ENCODE assay signal across 17 cellular contexts in genomic region chr2:196435189-196435588, GRCh38.
"Had no signal": no experiment of that assay in that cellular context is flagged by ENCODE, and none has a peak within 500 bp of the region (broad histone marks: within the 10 kb centered on the region; RNA-seq: fewer than 3 reads in every experiment).

No MANE protein-coding gene starts in this region.

- H3K9me3 Mint-ChIP-seq: activated naive CD4-positive, alpha-beta T cell treated with anti-CD3 and anti-CD28 coated beads for 36 hours; activated naive CD8-positive, alpha-beta T cell treated with anti-CD3 and anti-CD28 coated beads, Interleukin-2, amount 50 U/mL, for 24 hours; activated T-helper 17 cell treated with anti-CD3 and anti-CD28 coated beads, Interleukin-2, amount 50 U/mL, for 72 hours; naive thymus-derived CD4-positive, alpha-beta T cell; T-cell had no signal

- H3K27ac Mint-ChIP-seq: activated naive CD4-positive, alpha-beta T cell treated with anti-CD3 and anti-CD28 coated beads for 36 hours; activated naive CD8-positive, alpha-beta T cell treated with anti-CD3 and anti-CD28 coated beads, Interleukin-2, amount 50 U/mL, for 24 hours; activated T-helper 17 cell treated with anti-CD3 and anti-CD28 coated beads, Interleukin-2, amount 50 U/mL, for 72 hours; naive thymus-derived CD4-positive, alpha-beta T cell; T-cell had no signal

- DNase-seq: activated CD4-positive, CD25-positive, alpha-beta regulatory T cell treated with anti-CD3 and anti-CD28 coated beads, Interleukin-2, amount 50 U/mL, for 72 hours; activated naive CD4-positive, alpha-beta T cell treated with anti-CD3 and anti-CD28 coated beads for 36 hours; activated naive CD8-positive, alpha-beta T cell treated with anti-CD3 and anti-CD28 coated beads, Interleukin-2, amount 50 U/mL, for 24 hours; kidney; left lung; mucosa of descending colon; naive thymus-derived CD4-positive, alpha-beta T cell; ovary; stimulated activated CD4-positive, alpha-beta T cell treated with anti-CD3 and anti-CD28 coated beads, Interleukin-1b, Interleukin-23, amount 100 ng/mL, for 48 hours; T-cell; T-helper 9 cell; thyroid gland; uterus had no signal

- H3K4me3 Mint-ChIP-seq: activated naive CD4-positive, alpha-beta T cell treated with anti-CD3 and anti-CD28 coated beads for 36 hours; activated naive CD8-positive, alpha-beta T cell treated with anti-CD3 and anti-CD28 coated beads, Interleukin-2, amount 50 U/mL, for 24 hours; activated T-helper 17 cell treated with anti-CD3 and anti-CD28 coated beads, Interleukin-2, amount 50 U/mL, for 72 hours; naive thymus-derived CD4-positive, alpha-beta T cell; T-cell had no signal

- H3K4me1 Mint-ChIP-seq: activated naive CD8-positive, alpha-beta T cell treated with anti-CD3 and anti-CD28 coated beads, Interleukin-2, amount 50 U/mL, for 24 hours; activated T-helper 17 cell treated with anti-CD3 and anti-CD28 coated beads, Interleukin-2, amount 50 U/mL, for 72 hours; naive thymus-derived CD4-positive, alpha-beta T cell; T-cell had no signal

- ATAC-seq: activated naive CD8-positive, alpha-beta T cell treated with anti-CD3 and anti-CD28 coated beads, Interleukin-2, amount 50 U/mL, for 24 hours; activated T-helper 17 cell treated with anti-CD3 and anti-CD28 coated beads, Interleukin-2, amount 50 U/mL, for 72 hours; left lung; mucosa of descending colon; naive thymus-derived CD4-positive, alpha-beta T cell; sciatic nerve; T-cell had no signal

- H3K4me3 ChIP-seq: cardiac muscle cell, esophagus muscularis mucosa, left lung, mucosa of descending colon, ovary, thyroid gland, uterus had no signal

- H3K36me3 Mint-ChIP-seq: naive thymus-derived CD4-positive, alpha-beta T cell; T-cell had no signal
